ENCODE assay signal across 10 cellular contexts in genomic region chr1:228089520-228090380, GRCh38. TPM values are rescaled to one million over a fixed set of nuclear protein-coding genes. Genes with fewer than 3 reads are reported as not detected.
DNase-seq lines count a peak whose midpoint lies in the region; ATAC-seq and TF ChIP-seq lines count a peak whose summit lies in the region.
"Had no signal": no experiment of that assay in that cellular context is flagged by ENCODE, and none has a peak within 500 bp of the region (broad histone marks: within the 10 kb centered on the region; RNA-seq: fewer than 3 reads in every experiment).

No MANE protein-coding gene starts in this region.

- peak; percentile 58 for DNase-seq in NOMO-1 treated with dmso at 0.1 percent for 144 hours (lab: John Stamatoyannopoulos, UW; ENCODE audit: unreplicated experiment)
- peak; percentile 43 for DNase-seq in ecto neural progenitor cell (ENCODE audit: low spot score)
- no peak for DNase-seq in progenitor cell of endocrine pancreas (ENCODE audit: low spot score, unreplicated experiment)
- no peak for DNase-seq in G401 (ENCODE audit: low spot score)
- no peak for DNase-seq in middle frontal gyrus (ENCODE audit: extremely low spot score, low spot score)
- no peak for DNase-seq in NCI-H1048 (lab: John Stamatoyannopoulos, UW)
- DNase-seq in NCI-H524 (lab: John Stamatoyannopoulos, UW): no peak
- DNase-seq: NCI-H226 had no signal

- H3K4me3 Mint-ChIP-seq in progenitor cell of endocrine pancreas (ENCODE audit: low read depth): no peak overlapping the region

- TF ChIP-seq CTCF in progenitor cell of endocrine pancreas (IDR thresholded peaks at IDR 0.05; ENCODE audit: unreplicated experiment): no peak

- peak; percentile 46 for ATAC-seq in GM18511 (IDR thresholded peaks at IDR 0.05; ENCODE audit: unreplicated experiment)
- ATAC-seq: HCT116 had no signal

- peaks cover 20% of the 10 kb centered on the region for H3K36me3 Mint-ChIP-seq in progenitor cell of endocrine pancreas (ENCODE audit: insufficient read depth)

- peak overlapping the region; percentile 80 for H3K27ac Mint-ChIP-seq in progenitor cell of endocrine pancreas

- no peaks in the 10 kb centered on the region for H3K27me3 Mint-ChIP-seq in progenitor cell of endocrine pancreas

- in situ Hi-C loops in G401 (cut with HindIII; ENCODE audit: low sequenced_read_pairs): no loop called here

- peaks cover 53% of the 10 kb centered on the region for H3K4me1 Mint-ChIP-seq in progenitor cell of endocrine pancreas (ENCODE audit: low read depth)

- peaks cover 7% of the 10 kb centered on the region for H3K9me3 Mint-ChIP-seq in progenitor cell of endocrine pancreas (ENCODE audit: low read depth)

RNA-seq across cellular contexts. Expression of gene ARF1, which starts 7.2 kb away (rescaled TPM):
- total RNA-seq in progenitor cell of endocrine pancreas: 259 and 267 TPM in 2 replicates
- 298 and 328 TPM in 2 replicates for total RNA-seq in G401 (2014; rRNA removed; shearing (Covaris generic))

RNA-seq across cellular contexts. Expression of gene C1orf35, which starts 13.4 kb away (rescaled TPM):
- total RNA-seq in progenitor cell of endocrine pancreas: 20.2 and 22.4 TPM in 2 replicates
- total RNA-seq in G401 (2014; rRNA removed; shearing (Covaris generic)): 29.7 and 36.9 TPM in 2 replicates

RNA-seq across cellular contexts. Expression of gene MRPL55, which starts 19.3 kb away (rescaled TPM):
- total RNA-seq in progenitor cell of endocrine pancreas: 50.3 and 52.3 TPM in 2 replicates
- 93.7 and 103 TPM in 2 replicates for total RNA-seq in G401 (2014; rRNA removed; shearing (Covaris generic))

RNA-seq across cellular contexts. Expression of gene GUK1, which starts 50.3 kb away (rescaled TPM):
- 96.3 and 101 TPM in 2 replicates for total RNA-seq in progenitor cell of endocrine pancreas
- 172 and 313 TPM in 2 replicates for total RNA-seq in G401 (2014; rRNA removed; shearing (Covaris generic))

RNA-seq across cellular contexts. Expression of gene GJC2, which starts 60.0 kb away (rescaled TPM):
- 1.7 and 2.1 TPM in 2 replicates for total RNA-seq in progenitor cell of endocrine pancreas
- 0.74 and 1.2 TPM in 2 replicates for total RNA-seq in G401 (2014; rRNA removed; shearing (Covaris generic))

Comparison
In these comparisons a context has a peak if more than half of its experiments do, and no peak if none do; other contexts are left out.
1. DNase-seq: peak in NOMO-1 treated with dmso at 0.1 percent for 144 hours (single experiment) and ecto neural progenitor cell (single experiment); none in progenitor cell of endocrine pancreas (single experiment), G401 (single experiment), middle frontal gyrus (single experiment), NCI-H1048 (single experiment) and NCI-H524 (0 of 2).